Comparison of ENCODE assay signal across 18 cellular contexts in the genomic region with DNA sequence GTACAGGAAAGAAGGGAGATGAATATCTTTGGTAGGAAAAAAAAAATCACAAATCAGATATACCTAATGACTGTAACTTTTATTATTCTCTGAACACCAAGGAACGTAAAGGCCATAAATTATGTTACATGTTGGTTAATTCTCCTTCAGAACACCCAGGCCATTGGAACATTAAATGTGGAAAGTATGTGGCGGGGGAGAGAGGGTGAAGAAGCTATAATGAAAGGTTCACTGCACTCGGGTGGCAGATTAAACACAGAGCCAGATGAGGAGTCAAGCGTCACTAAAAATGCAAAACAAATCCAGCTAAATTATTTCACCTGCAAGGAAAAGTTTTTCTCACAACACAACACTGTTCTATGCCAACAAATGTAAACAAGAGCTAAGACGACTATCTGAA.
A peak's percentile ranks its signal among the peaks of the same experiment; 100 is the strongest.
DNase-seq lines count a peak whose midpoint lies in the region; TF ChIP-seq lines count a peak whose summit lies in the region.
"Had no signal": no experiment of that assay in that cellular context is flagged by ENCODE, and none has a peak within 500 bp of the region (broad histone marks: within the 10 kb centered on the region; RNA-seq: fewer than 3 reads in every experiment).

No MANE protein-coding gene starts in this region.

- no peak overlapping the region for H2AFZ ChIP-seq in GM23248

- no peak for DNase-seq in activated naive CD4-positive, alpha-beta T cell treated with anti-CD3 and anti-CD28 coated beads, Interleukin-2, amount 50 U/mL, for 16 hours
- peak; percentile 9 for DNase-seq in epithelial cell of proximal tubule (ENCODE audit: low read depth)
- no peak for DNase-seq in nephron progenitor cell
- no peak for DNase-seq in GM23248
- no peak for DNase-seq in activated CD8-positive, alpha-beta memory T cell treated with anti-CD3 and anti-CD28 coated beads, Interleukin-2, amount 50 U/mL, for 48 hours
- no peak for DNase-seq in NCI-H1694 treated with DMSO at 0.1 percent for 48 hours (lab: John Stamatoyannopoulos, UW)
- DNase-seq: CD4-positive, alpha-beta T cell; DMS 273 treated with DMSO at 0.1 percent for 48 hours; H9; KG1; NCI-H1694; NCI-H2081 treated with DMSO at 0.1 percent for 48 hours; NCI-H510A; PC-3; Right ventricle myocardium superior had no signal

- no peak overlapping the region for H3K4me2 ChIP-seq in GM23248 (ENCODE audit: unreplicated experiment)
- H3K4me2 ChIP-seq: BLaER1 had no signal

- H3K79me2 ChIP-seq in GM23248 (ENCODE audit: insufficient read depth), result no peaks in the 10 kb centered on the region

- H3K27me3 Mint-ChIP-seq in activated naive CD4-positive, alpha-beta T cell treated with anti-CD3 and anti-CD28 coated beads, Interleukin-2, amount 50 U/mL, for 24 hours, result no peaks in the 10 kb centered on the region
- peaks cover 6% of the 10 kb centered on the region for H3K27me3 Mint-ChIP-seq in nephron progenitor cell (ENCODE audit: low read depth, poor library complexity)
- H3K27me3 Mint-ChIP-seq: CD4-positive, alpha-beta T cell had no signal

- TF ChIP-seq CTCF in epithelial cell of proximal tubule (conservative IDR thresholded peaks at IDR 0.05; ENCODE audit: low read depth, low read length) (no peak), nephron progenitor cell (IDR thresholded peaks at IDR 0.05) (no peak)

- no peaks in the 10 kb centered on the region for H3K9me3 Mint-ChIP-seq in activated naive CD4-positive, alpha-beta T cell treated with anti-CD3 and anti-CD28 coated beads, Interleukin-2, amount 50 U/mL, for 24 hours
- H3K9me3 Mint-ChIP-seq in nephron progenitor cell, result no peaks in the 10 kb centered on the region
- H3K9me3 Mint-ChIP-seq: CD4-positive, alpha-beta T cell; H9 had no signal

- H3K36me3 Mint-ChIP-seq in activated naive CD4-positive, alpha-beta T cell treated with anti-CD3 and anti-CD28 coated beads, Interleukin-2, amount 50 U/mL, for 24 hours, result no peaks in the 10 kb centered on the region
- H3K36me3 Mint-ChIP-seq in nephron progenitor cell (ENCODE audit: low read depth), result no peaks in the 10 kb centered on the region

- H3K27ac ChIP-seq in GM23248, result no peak overlapping the region
- H3K27ac ChIP-seq: BLaER1, HL-60 had no signal

- no peaks in the 10 kb centered on the region for H3K9me3 ChIP-seq in GM23248 (ENCODE audit: low read depth)
- H3K9me3 ChIP-seq: BLaER1 had no signal

- H3F3A ChIP-seq in GM23248 (ENCODE audit: insufficient read depth), result no peaks in the 10 kb centered on the region

- H3K36me3 ChIP-seq in GM23248 (ENCODE audit: low read depth), result no peaks in the 10 kb centered on the region
- H3K36me3 ChIP-seq: BLaER1 had no signal

- no peak overlapping the region for H3K9ac ChIP-seq in GM23248
- H3K9ac ChIP-seq: BLaER1 had no signal

- no peaks in the 10 kb centered on the region for H3K4me1 ChIP-seq in GM23248 (ENCODE audit: insufficient read depth)
- H3K4me1 ChIP-seq: BLaER1 had no signal

- no peaks in the 10 kb centered on the region for H3K4me1 Mint-ChIP-seq in activated naive CD4-positive, alpha-beta T cell treated with anti-CD3 and anti-CD28 coated beads, Interleukin-2, amount 50 U/mL, for 24 hours
- peaks cover 26% of the 10 kb centered on the region for H3K4me1 Mint-ChIP-seq in nephron progenitor cell

- 29 to 32% methylated on average over 5 of the region's 5 CpGs for WGBS in GM23248 (ENCODE audit: low coverage in 1 of 2, low lambda C conversion rate in 2 of 2, missing lambda C conversion rate in 2 of 2), 2 experiments

- no peaks in the 10 kb centered on the region for H4K20me1 ChIP-seq in GM23248 (ENCODE audit: insufficient read depth)
- H4K20me1 ChIP-seq: BLaER1 had no signal

- in situ Hi-C loops in GM23248 (cut with MboI), result no loop called here

- no peaks in the 10 kb centered on the region for H3K27me3 ChIP-seq in GM23248 (replicated peaks; ENCODE audit: insufficient read depth)
- H3K27me3 ChIP-seq: BLaER1 had no signal

- H3K4me3 ChIP-seq in epithelial cell of proximal tubule (ENCODE audit: low read depth, low read length), result no peak overlapping the region
- no peak overlapping the region for H3K4me3 ChIP-seq in GM23248
- H3K4me3 ChIP-seq: BLaER1 had no signal

- H3K4me3 Mint-ChIP-seq in activated naive CD4-positive, alpha-beta T cell treated with anti-CD3 and anti-CD28 coated beads, Interleukin-2, amount 50 U/mL, for 24 hours, result no peak overlapping the region
- H3K4me3 Mint-ChIP-seq in nephron progenitor cell, result no peak overlapping the region
- H3K4me3 Mint-ChIP-seq: CD4-positive, alpha-beta T cell; H9 had no signal

- no peaks in the 10 kb centered on the region for H3K9me2 ChIP-seq in GM23248 (ENCODE audit: insufficient read depth)

- peak overlapping the region; percentile 7 for H3K27ac Mint-ChIP-seq in activated naive CD4-positive, alpha-beta T cell treated with anti-CD3 and anti-CD28 coated beads, Interleukin-2, amount 50 U/mL, for 24 hours
- H3K27ac Mint-ChIP-seq in nephron progenitor cell, result peak overlapping the region; percentile 81
- H3K27ac Mint-ChIP-seq: CD4-positive, alpha-beta T cell; H9 had no signal
